In genomic region chr5:92580814-92581213, GRCh38 we compare ENCODE assay signal across 19 cellular contexts.
DNase-seq lines count a peak whose midpoint lies in the region; ATAC-seq and TF ChIP-seq lines count a peak whose summit lies in the region.
"Had no signal": no experiment of that assay in that cellular context is flagged by ENCODE, and none has a peak within 500 bp of the region (broad histone marks: within the 10 kb centered on the region; RNA-seq: fewer than 3 reads in every experiment).

No MANE protein-coding gene starts in this region.

- no peaks in the 10 kb centered on the region; the same call in 1 of the 2 replicates for H3K27me3 Mint-ChIP-seq in HFFc6 (ENCODE audit: insufficient read depth)
- H3K27me3 Mint-ChIP-seq: CD4-positive, alpha-beta T cell; T-helper 17 cell had no signal

- no peak overlapping the region for H3K4me3 Mint-ChIP-seq in HFFc6
- H3K4me3 Mint-ChIP-seq: CD4-positive, alpha-beta T cell; T-helper 17 cell had no signal

- peaks cover 8% of the 10 kb centered on the region for H3K4me1 Mint-ChIP-seq in HFFc6 (ENCODE audit: low read depth)
- H3K4me1 Mint-ChIP-seq: T-helper 17 cell had no signal

- no peak overlapping the region for H3K27ac Mint-ChIP-seq in HFFc6
- H3K27ac Mint-ChIP-seq: CD4-positive, alpha-beta T cell; T-helper 17 cell had no signal

- DNase-seq in EH (ENCODE audit: low read depth) (peak; percentile 63), HFFc6 (peak; percentile 24), NCI-H69 (lab: John Stamatoyannopoulos, UW) (peak; percentile 59), fibroblast of mammary gland (ENCODE audit: low read depth) (peak; percentile 8), dedifferentiated amniotic fluid mesenchymal stem cell (ENCODE audit: extremely low spot score) (no peak), SHP77 (lab: John Stamatoyannopoulos, UW) (no peak), putamen (ENCODE audit: low spot score) (no peak)
- DNase-seq: Caco-2; CD4-positive, alpha-beta T cell; KG1; NCI-H1092 treated with DMSO at 0.1 percent for 48 hours; NCI-H2081; NCI-H748 treated with DMSO at 0.1 percent for 48 hours; SJCRH30; T-helper 17 cell had no signal

- no peak overlapping the region for H3K4me3 ChIP-seq in fibroblast of mammary gland (ENCODE audit: control insufficient read depth, low read depth, low read length)
- H3K4me3 ChIP-seq: A549, SJCRH30 had no signal

- H3K36me3 Mint-ChIP-seq in HFFc6 (ENCODE audit: low read depth) = no peaks in the 10 kb centered on the region

- ATAC-seq in GM21367 (IDR thresholded peaks at IDR 0.05; ENCODE audit: unreplicated experiment) = no peak
- ATAC-seq: A549, HCT116, HepG2, T-helper 17 cell had no signal

- no peaks in the 10 kb centered on the region for H3K9me3 Mint-ChIP-seq in HFFc6

- TF ChIP-seq CTCF in HFFc6 (IDR thresholded peaks at IDR 0.05) (no peak), fibroblast of mammary gland (conservative IDR thresholded peaks at IDR 0.05; ENCODE audit: control insufficient read depth, insufficient read depth, low read depth, low read length) (no peak)

Comparison
In these comparisons a context has a peak if more than half of its experiments do, and no peak if none do; other contexts are left out.
1. DNase-seq: peak in EH (single experiment), HFFc6 (single experiment), NCI-H69 (single experiment) and fibroblast of mammary gland (single experiment); none in dedifferentiated amniotic fluid mesenchymal stem cell (single experiment), SHP77 (0 of 2) and putamen (single experiment).